32 cellular contexts compared by ENCODE assay signal in genomic region chr16:3254309-3254708, GRCh38. TPM values are rescaled to one million over a fixed set of nuclear protein-coding genes. Genes with fewer than 3 reads are reported as not detected.
"Had no signal": no experiment of that assay in that cellular context is flagged by ENCODE, and none has a peak within 500 bp of the region (broad histone marks: within the 10 kb centered on the region; RNA-seq: fewer than 3 reads in every experiment).

No MANE protein-coding gene starts in this region.

- ATAC-seq: activated CD8-positive, alpha-beta T cell treated with anti-CD3 and anti-CD28 coated beads for 36 hours; activated T-cell treated with anti-CD3 and anti-CD28 coated beads, Interleukin-2, amount 50 U/mL, for 4 hours; activated T-helper 17 cell treated with anti-CD3 and anti-CD28 coated beads, Interleukin-2, amount 50 U/mL, for 72 hours; effector memory CD8-positive, alpha-beta T cell; foreskin keratinocyte; gastrocnemius medialis; WTC11 had no signal

- H3K4me3 Mint-ChIP-seq: activated CD4-positive, alpha-beta T cell treated with anti-CD3 and anti-CD28 coated beads, Interleukin-2, amount 10 ng/mL, durations not matched to agents 7 days and 5 days; activated CD8-positive, alpha-beta T cell treated with anti-CD3 and anti-CD28 coated beads for 36 hours; activated naive CD8-positive, alpha-beta T cell; activated T-cell treated with anti-CD3 and anti-CD28 coated beads, Interleukin-2, amount 50 U/mL, for 4 hours; activated T-helper 17 cell treated with anti-CD3 and anti-CD28 coated beads, Interleukin-2, amount 50 U/mL, for 72 hours; central memory CD8-positive, alpha-beta T cell; effector memory CD8-positive, alpha-beta T cell; WTC11 had no signal

- DNase-seq: activated CD4-positive, alpha-beta T cell treated with anti-CD3 and anti-CD28 coated beads for 1 hour; activated CD4-positive, alpha-beta T cell treated with anti-CD3 and anti-CD28 coated beads for 4 hours; activated CD4-positive, alpha-beta T cell treated with anti-CD3 and anti-CD28 coated beads, Interleukin-2, amount 10 ng/mL, durations not matched to agents 7 days and 5 days; activated CD4-positive, alpha-beta T cell treated with anti-CD3 and anti-CD28 coated beads, Interleukin-2, amount 50 U/mL, for 4 hours; activated CD8-positive, alpha-beta memory T cell treated with anti-CD3 and anti-CD28 coated beads for 24 hours; activated CD8-positive, alpha-beta T cell treated with anti-CD3 and anti-CD28 coated beads for 36 hours; activated effector memory CD4-positive, alpha-beta T cell treated with Interleukin-2 at 50 U/mL for 16 hours; activated gamma-delta T cell treated with Interleukin-2 at 50 U/mL for 16 hours; activated naive CD4-positive, alpha-beta T cell treated with anti-CD3 and anti-CD28 coated beads, Interleukin-2, amount 50 U/mL, for 16 hours; activated naive CD4-positive, alpha-beta T cell treated with Interleukin-2 at 50 U/mL for 16 hours; activated T-cell treated with anti-CD3 and anti-CD28 coated beads, Interleukin-2, amount 50 U/mL, for 4 hours; amniotic stem cell; anterior cingulate cortex; brain microvascular endothelial cell; dermis blood vessel endothelial cell; effector CD4-positive, alpha-beta T cell; effector memory CD8-positive, alpha-beta T cell; erythroblast; foreskin keratinocyte; gastrocnemius medialis; glutamatergic neuron; T-helper 2 cell had no signal

- H3K27ac Mint-ChIP-seq: activated CD4-positive, alpha-beta T cell treated with anti-CD3 and anti-CD28 coated beads, Interleukin-2, amount 10 ng/mL, durations not matched to agents 7 days and 5 days; activated CD8-positive, alpha-beta T cell treated with anti-CD3 and anti-CD28 coated beads for 36 hours; activated naive CD8-positive, alpha-beta T cell; activated T-helper 17 cell treated with anti-CD3 and anti-CD28 coated beads, Interleukin-2, amount 50 U/mL, for 72 hours; effector memory CD8-positive, alpha-beta T cell; WTC11 had no signal

- H3K9me3 ChIP-seq: esophagus muscularis mucosa, gastrocnemius medialis had no signal

- H3K4me1 Mint-ChIP-seq: activated CD4-positive, alpha-beta T cell treated with anti-CD3 and anti-CD28 coated beads, Interleukin-2, amount 10 ng/mL, durations not matched to agents 7 days and 5 days; activated T-helper 17 cell treated with anti-CD3 and anti-CD28 coated beads, Interleukin-2, amount 50 U/mL, for 72 hours; central memory CD8-positive, alpha-beta T cell; WTC11 had no signal

- H3K36me3 ChIP-seq: brain microvascular endothelial cell, esophagus muscularis mucosa, gastrocnemius medialis had no signal

- H3K27me3 ChIP-seq: brain microvascular endothelial cell, foreskin keratinocyte had no signal

- H3K4me1 ChIP-seq: esophagus muscularis mucosa, foreskin keratinocyte, gastrocnemius medialis had no signal

- H3K27me3 Mint-ChIP-seq: activated T-helper 17 cell treated with anti-CD3 and anti-CD28 coated beads, Interleukin-2, amount 50 U/mL, for 72 hours had no signal

- H3K4me3 ChIP-seq: coronary artery, esophagus muscularis mucosa, gastrocnemius medialis had no signal

- H3K27ac ChIP-seq: brain microvascular endothelial cell, coronary artery, esophagus muscularis mucosa, foreskin keratinocyte, gastrocnemius medialis, VCaP had no signal

- H3K36me3 Mint-ChIP-seq: activated naive CD8-positive, alpha-beta T cell; WTC11 had no signal

- H3K9me3 Mint-ChIP-seq: activated CD4-positive, alpha-beta T cell treated with anti-CD3 and anti-CD28 coated beads, Interleukin-2, amount 10 ng/mL, durations not matched to agents 7 days and 5 days; activated CD8-positive, alpha-beta T cell treated with anti-CD3 and anti-CD28 coated beads for 36 hours; activated T-cell treated with anti-CD3 and anti-CD28 coated beads, Interleukin-2, amount 50 U/mL, for 4 hours; activated T-helper 17 cell treated with anti-CD3 and anti-CD28 coated beads, Interleukin-2, amount 50 U/mL, for 72 hours; central memory CD8-positive, alpha-beta T cell; effector memory CD8-positive, alpha-beta T cell had no signal

RNA-seq across cellular contexts. Expression of gene MEFV, which starts 2.1 kb away (rescaled TPM):
- total RNA-seq: activated CD8-positive, alpha-beta T cell treated with anti-CD3 and anti-CD28 coated beads for 36 hours; astrocyte; bronchial epithelial cell; foreskin keratinocyte; T-helper 1 cell treated with Interleukin-12 subunit alpha and Interleukin-12 subunit beta and Interleukin-4 antibody, amounts not matched to agents 30 ng/mL and 1 ng/mL, for 36 hours had no signal
- polyA plus RNA-seq: foreskin keratinocyte had no signal
